ENCODE assay signal across 1 cellular context in genomic region chr16:23678430-23679273, GRCh38.
TF ChIP-seq lines count a peak whose summit lies in the region.

TSS of gene PLK1 (plus strand) at chr16:23678889. CDS start at chr16:23678933, 44 bp downstream.

TF ChIP-seq in HEK293, 187 proteins besides CTCF, POLR2A, EP300 and RAD21 (continued from another document):
- TF ChIP-seq INSM2 (tag by site-specific recombination; IDR thresholded peaks at IDR 0.05) (no peak), ZNF133 (tag by site-specific recombination; IDR thresholded peaks at IDR 0.05) (no peak), ZNF157 (tag by site-specific recombination; IDR thresholded peaks at IDR 0.05) (no peak), ZNF837 (tag by site-specific recombination; IDR thresholded peaks at IDR 0.05) (no peak), ZNF223 (tag by site-specific recombination; IDR thresholded peaks at IDR 0.05) (no peak), ZBTB8A (tag by site-specific recombination; IDR thresholded peaks at IDR 0.05) (peak; percentile 92), ZBTB20 (tag by site-specific recombination; IDR thresholded peaks at IDR 0.05) (no peak), MEIS1 (CRISPR knock-in tag; IDR thresholded peaks at IDR 0.05; ENCODE audit: borderline replicate concordance) (no peak; the same call in 1 of the 2 replicates), ZNF776 (tag by site-specific recombination; IDR thresholded peaks at IDR 0.05; ENCODE audit: borderline replicate concordance) (no peak), ZNF701 (tag by site-specific recombination; IDR thresholded peaks at IDR 0.05) (no peak), ZNF621 (tag by site-specific recombination; IDR thresholded peaks at IDR 0.05) (no peak), ZBTB10 (tag by site-specific recombination; IDR thresholded peaks at IDR 0.05) (no peak), OSR2 (tag by site-specific recombination; IDR thresholded peaks at IDR 0.05) (no peak; the same call in 1 of the 2 replicates), ZNF777 (tag by site-specific recombination; IDR thresholded peaks at IDR 0.05; ENCODE audit: borderline replicate concordance) (no peak), HOXD13 (CRISPR knock-in tag; IDR thresholded peaks at IDR 0.05; ENCODE audit: borderline replicate concordance) (peak; percentile 69; the same call in 1 of the 2 replicates), ZNF37A (tag by site-specific recombination; IDR thresholded peaks at IDR 0.05) (no peak), ZNF510 (tag by site-specific recombination; IDR thresholded peaks at IDR 0.05; ENCODE audit: insufficient replicate concordance) (no peak), ZFP69B (tag by site-specific recombination; IDR thresholded peaks at IDR 0.05) (peak; percentile 29; the same call in 1 of the 2 replicates), ZNF26 (tag by site-specific recombination; IDR thresholded peaks at IDR 0.05) (no peak), ZNF239 (tag by site-specific recombination; IDR thresholded peaks at IDR 0.05) (no peak), SP2 (tag by site-specific recombination; IDR thresholded peaks at IDR 0.05) (peak; percentile 84), ZNF792 (tag by site-specific recombination; IDR thresholded peaks at IDR 0.05) (no peak), WT1 (tag by site-specific recombination; IDR thresholded peaks at IDR 0.05) (peak; percentile 39; the same call in 1 of the 2 replicates), ZNF529 (tag by site-specific recombination; IDR thresholded peaks at IDR 0.05; ENCODE audit: insufficient replicate concordance) (no peak)
- TF ChIP-seq, protein P1, sequence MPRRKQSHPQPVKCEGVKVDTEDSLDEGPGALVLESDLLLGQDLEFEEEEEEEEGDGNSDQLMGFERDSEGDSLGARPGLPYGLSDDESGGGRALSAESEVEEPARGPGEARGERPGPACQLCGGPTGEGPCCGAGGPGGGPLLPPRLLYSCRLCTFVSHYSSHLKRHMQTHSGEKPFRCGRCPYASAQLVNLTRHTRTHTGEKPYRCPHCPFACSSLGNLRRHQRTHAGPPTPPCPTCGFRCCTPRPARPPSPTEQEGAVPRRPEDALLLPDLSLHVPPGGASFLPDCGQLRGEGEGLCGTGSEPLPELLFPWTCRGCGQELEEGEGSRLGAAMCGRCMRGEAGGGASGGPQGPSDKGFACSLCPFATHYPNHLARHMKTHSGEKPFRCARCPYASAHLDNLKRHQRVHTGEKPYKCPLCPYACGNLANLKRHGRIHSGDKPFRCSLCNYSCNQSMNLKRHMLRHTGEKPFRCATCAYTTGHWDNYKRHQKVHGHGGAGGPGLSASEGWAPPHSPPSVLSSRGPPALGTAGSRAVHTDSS (tag by site-specific recombination; IDR thresholded peaks at IDR 0.05), result peak; percentile 55; the same call in 1 of the 2 replicates
- TF ChIP-seq, protein P2, sequence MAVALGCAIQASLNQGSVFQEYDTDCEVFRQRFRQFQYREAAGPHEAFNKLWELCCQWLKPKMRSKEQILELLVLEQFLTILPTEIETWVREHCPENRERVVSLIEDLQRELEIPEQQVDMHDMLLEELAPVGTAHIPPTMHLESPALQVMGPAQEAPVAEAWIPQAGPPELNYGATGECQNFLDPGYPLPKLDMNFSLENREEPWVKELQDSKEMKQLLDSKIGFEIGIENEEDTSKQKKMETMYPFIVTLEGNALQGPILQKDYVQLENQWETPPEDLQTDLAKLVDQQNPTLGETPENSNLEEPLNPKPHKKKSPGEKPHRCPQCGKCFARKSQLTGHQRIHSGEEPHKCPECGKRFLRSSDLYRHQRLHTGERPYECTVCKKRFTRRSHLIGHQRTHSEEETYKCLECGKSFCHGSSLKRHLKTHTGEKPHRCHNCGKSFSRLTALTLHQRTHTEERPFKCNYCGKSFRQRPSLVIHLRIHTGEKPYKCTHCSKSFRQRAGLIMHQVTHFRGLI (tag by site-specific recombination; IDR thresholded peaks at IDR 0.05), result no peak
- TF ChIP-seq, protein P3, sequence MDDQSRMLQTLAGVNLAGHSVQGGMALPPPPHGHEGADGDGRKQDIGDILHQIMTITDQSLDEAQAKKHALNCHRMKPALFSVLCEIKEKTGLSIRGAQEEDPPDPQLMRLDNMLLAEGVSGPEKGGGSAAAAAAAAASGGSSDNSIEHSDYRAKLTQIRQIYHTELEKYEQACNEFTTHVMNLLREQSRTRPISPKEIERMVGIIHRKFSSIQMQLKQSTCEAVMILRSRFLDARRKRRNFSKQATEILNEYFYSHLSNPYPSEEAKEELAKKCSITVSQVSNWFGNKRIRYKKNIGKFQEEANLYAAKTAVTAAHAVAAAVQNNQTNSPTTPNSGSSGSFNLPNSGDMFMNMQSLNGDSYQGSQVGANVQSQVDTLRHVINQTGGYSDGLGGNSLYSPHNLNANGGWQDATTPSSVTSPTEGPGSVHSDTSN (CRISPR knock-in tag; IDR thresholded peaks at IDR 0.05), result peak; percentile 87
